Comparison of ENCODE assay signal across 2 cellular contexts in genomic region chr3:40310690-40311089, GRCh38.
TF ChIP-seq lines count a peak whose summit lies in the region.

No MANE protein-coding gene starts in this region.

TF ChIP-seq in A549, 52 proteins besides CTCF, POLR2A, EP300 and RAD21 (continued from another document):
- TF ChIP-seq, protein P1, sequence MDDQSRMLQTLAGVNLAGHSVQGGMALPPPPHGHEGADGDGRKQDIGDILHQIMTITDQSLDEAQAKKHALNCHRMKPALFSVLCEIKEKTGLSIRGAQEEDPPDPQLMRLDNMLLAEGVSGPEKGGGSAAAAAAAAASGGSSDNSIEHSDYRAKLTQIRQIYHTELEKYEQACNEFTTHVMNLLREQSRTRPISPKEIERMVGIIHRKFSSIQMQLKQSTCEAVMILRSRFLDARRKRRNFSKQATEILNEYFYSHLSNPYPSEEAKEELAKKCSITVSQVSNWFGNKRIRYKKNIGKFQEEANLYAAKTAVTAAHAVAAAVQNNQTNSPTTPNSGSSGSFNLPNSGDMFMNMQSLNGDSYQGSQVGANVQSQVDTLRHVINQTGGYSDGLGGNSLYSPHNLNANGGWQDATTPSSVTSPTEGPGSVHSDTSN (IDR thresholded peaks at IDR 0.05), result no peak
- TF ChIP-seq FOXS1 (CRISPR knock-in tag; IDR thresholded peaks at IDR 0.05), result no peak

TF ChIP-seq in K562, 482 proteins besides CTCF, POLR2A, EP300 and RAD21 (continued from another document):
- peak; percentile 32; the same call in 1 of the 2 replicates for TF ChIP-seq ARID2 (IDR thresholded peaks at IDR 0.05)
- no peak for TF ChIP-seq RFX5 (IDR thresholded peaks at IDR 0.05; ENCODE audit: low read depth, low read length)
- 0 out of 2 replicates have a peak, but pooled peaks have one; percentile 20 for TF ChIP-seq ZEB2 (IDR thresholded peaks at IDR 0.05)
- TF ChIP-seq POLR2H (tag; IDR thresholded peaks at IDR 0.05; ENCODE audit: low read depth), result peak; percentile 39
- TF ChIP-seq, protein P2, sequence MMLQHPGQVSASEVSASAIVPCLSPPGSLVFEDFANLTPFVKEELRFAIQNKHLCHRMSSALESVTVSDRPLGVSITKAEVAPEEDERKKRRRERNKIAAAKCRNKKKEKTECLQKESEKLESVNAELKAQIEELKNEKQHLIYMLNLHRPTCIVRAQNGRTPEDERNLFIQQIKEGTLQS (IDR thresholded peaks at IDR 0.05), result peak; percentile 86
- TF ChIP-seq, protein P2 (CRISPR knock-in tag; conservative IDR thresholded peaks at IDR 0.05), result no peak
- TF ChIP-seq GTF2F1 (IDR thresholded peaks at IDR 0.05; ENCODE audit: low read depth, low read length), result no peak
- TF ChIP-seq, protein P3, sequence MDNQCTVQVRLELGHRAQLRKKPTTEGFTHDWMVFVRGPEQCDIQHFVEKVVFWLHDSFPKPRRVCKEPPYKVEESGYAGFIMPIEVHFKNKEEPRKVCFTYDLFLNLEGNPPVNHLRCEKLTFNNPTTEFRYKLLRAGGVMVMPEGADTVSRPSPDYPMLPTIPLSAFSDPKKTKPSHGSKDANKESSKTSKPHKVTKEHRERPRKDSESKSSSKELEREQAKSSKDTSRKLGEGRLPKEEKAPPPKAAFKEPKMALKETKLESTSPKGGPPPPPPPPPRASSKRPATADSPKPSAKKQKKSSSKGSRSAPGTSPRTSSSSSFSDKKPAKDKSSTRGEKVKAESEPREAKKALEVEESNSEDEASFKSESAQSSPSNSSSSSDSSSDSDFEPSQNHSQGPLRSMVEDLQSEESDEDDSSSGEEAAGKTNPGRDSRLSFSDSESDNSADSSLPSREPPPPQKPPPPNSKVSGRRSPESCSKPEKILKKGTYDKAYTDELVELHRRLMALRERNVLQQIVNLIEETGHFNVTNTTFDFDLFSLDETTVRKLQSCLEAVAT (IDR thresholded peaks at IDR 0.05), result peak in 1 of 2 experiments; percentile 24; a peak in 1 of 4 replicates
- peak; percentile 24; the same call in 1 of the 2 replicates for TF ChIP-seq ATF7 (IDR thresholded peaks at IDR 0.05)
- no peak for TF ChIP-seq ZNF76 (CRISPR knock-in tag; IDR thresholded peaks at IDR 0.05; ENCODE audit: borderline replicate concordance)
- 0 out of 4 replicates have a peak, but pooled peaks of 1 of the 2 experiments have one; percentile 13 for TF ChIP-seq RCOR1 (IDR thresholded peaks at IDR 0.05; ENCODE audit: borderline replicate concordance in 1 of 2, low read depth in 2 of 2, low read length in 2 of 2)
